Comparison of ENCODE assay signal across 2 cellular contexts in the genomic region with DNA sequence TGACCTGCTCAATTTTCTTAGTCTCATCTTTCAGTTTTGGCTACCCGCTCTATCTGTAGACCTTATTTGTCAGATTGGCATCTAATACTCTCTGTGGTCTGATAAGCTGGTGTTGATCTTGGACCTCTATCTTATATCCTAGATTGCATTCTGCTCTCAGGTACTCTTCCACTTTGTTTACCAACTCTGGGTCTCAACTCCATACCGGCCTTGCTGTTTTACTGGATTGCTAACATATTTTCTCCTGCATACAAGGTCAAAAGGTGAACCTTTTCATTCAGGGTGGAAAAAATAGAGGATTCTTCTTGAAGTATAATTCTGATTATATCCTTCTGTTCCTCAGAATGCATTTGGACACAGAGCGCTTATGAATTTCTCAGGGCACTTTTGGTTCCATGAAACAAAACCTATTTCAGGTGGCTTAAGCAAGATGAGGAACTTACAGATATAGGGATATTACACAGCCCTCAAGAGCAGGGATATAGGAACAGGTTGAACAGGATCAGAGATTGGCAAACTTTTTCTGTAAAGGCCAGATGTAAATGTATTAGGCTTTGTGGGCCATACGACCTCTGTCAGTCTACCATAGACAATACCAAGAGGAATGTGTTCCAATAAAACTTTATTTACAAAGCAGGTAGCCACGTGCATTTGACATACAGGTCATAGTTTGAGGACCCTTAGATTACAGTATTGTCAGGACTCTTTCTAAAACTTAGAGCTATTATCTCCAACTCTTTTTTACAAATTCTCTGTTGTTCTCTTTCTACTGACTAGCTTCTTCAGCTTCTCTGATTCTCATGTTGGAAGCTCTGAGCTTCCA.
TF ChIP-seq lines count a peak whose summit lies in the region.

No MANE protein-coding gene starts in this region.

TF ChIP-seq in GM12878, 131 proteins besides CTCF, POLR2A, EP300 and RAD21:
- TF ChIP-seq SMC3 (IDR thresholded peaks at IDR 0.05; ENCODE audit: borderline replicate concordance, low read length), result no peak
- TF ChIP-seq HDGF (IDR thresholded peaks at IDR 0.05), result no peak
- no peak for TF ChIP-seq RUNX3 (IDR thresholded peaks at IDR 0.05; ENCODE audit: low read length)
- TF ChIP-seq, protein P1, sequence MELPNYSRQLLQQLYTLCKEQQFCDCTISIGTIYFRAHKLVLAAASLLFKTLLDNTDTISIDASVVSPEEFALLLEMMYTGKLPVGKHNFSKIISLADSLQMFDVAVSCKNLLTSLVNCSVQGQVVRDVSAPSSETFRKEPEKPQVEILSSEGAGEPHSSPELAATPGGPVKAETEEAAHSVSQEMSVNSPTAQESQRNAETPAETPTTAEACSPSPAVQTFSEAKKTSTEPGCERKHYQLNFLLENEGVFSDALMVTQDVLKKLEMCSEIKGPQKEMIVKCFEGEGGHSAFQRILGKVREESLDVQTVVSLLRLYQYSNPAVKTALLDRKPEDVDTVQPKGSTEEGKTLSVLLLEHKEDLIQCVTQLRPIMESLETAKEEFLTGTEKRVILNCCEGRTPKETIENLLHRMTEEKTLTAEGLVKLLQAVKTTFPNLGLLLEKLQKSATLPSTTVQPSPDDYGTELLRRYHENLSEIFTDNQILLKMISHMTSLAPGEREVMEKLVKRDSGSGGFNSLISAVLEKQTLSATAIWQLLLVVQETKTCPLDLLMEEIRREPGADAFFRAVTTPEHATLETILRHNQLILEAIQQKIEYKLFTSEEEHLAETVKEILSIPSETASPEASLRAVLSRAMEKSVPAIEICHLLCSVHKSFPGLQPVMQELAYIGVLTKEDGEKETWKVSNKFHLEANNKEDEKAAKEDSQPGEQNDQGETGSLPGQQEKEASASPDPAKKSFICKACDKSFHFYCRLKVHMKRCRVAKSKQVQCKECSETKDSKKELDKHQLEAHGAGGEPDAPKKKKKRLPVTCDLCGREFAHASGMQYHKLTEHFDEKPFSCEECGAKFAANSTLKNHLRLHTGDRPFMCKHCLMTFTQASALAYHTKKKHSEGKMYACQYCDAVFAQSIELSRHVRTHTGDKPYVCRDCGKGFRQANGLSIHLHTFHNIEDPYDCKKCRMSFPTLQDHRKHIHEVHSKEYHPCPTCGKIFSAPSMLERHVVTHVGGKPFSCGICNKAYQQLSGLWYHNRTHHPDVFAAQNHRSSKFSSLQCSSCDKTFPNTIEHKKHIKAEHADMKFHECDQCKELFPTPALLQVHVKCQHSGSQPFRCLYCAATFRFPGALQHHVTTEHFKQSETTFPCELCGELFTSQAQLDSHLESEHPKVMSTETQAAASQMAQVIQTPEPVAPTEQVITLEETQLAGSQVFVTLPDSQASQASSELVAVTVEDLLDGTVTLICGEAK (IDR thresholded peaks at IDR 0.05; ENCODE audit: borderline replicate concordance), result peak; percentile 51; the same call in 1 of the 2 replicates
- TF ChIP-seq, protein P2, sequence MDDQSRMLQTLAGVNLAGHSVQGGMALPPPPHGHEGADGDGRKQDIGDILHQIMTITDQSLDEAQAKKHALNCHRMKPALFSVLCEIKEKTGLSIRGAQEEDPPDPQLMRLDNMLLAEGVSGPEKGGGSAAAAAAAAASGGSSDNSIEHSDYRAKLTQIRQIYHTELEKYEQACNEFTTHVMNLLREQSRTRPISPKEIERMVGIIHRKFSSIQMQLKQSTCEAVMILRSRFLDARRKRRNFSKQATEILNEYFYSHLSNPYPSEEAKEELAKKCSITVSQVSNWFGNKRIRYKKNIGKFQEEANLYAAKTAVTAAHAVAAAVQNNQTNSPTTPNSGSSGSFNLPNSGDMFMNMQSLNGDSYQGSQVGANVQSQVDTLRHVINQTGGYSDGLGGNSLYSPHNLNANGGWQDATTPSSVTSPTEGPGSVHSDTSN (IDR thresholded peaks at IDR 0.05; ENCODE audit: insufficient replicate concordance, low read depth, low read length), result no peak

TF ChIP-seq in neural cell, 6 proteins besides CTCF, POLR2A, EP300 and RAD21:
- TF ChIP-seq SMC3 (conservative IDR thresholded peaks at IDR 0.05; ENCODE audit: poor library complexity) (no peak), POLR2AphosphoS5 (IDR thresholded peaks at IDR 0.05) (no peak), TAF1 (IDR thresholded peaks at IDR 0.05; ENCODE audit: low read depth) (no peak), EZH2 (IDR thresholded peaks at IDR 0.05; ENCODE audit: borderline replicate concordance, insufficient read depth, low read length, poor library complexity, severe bottlenecking) (no peak), MXI1 (conservative IDR thresholded peaks at IDR 0.05; ENCODE audit: poor library complexity, severe bottlenecking) (no peak)
- TF ChIP-seq, protein P3, sequence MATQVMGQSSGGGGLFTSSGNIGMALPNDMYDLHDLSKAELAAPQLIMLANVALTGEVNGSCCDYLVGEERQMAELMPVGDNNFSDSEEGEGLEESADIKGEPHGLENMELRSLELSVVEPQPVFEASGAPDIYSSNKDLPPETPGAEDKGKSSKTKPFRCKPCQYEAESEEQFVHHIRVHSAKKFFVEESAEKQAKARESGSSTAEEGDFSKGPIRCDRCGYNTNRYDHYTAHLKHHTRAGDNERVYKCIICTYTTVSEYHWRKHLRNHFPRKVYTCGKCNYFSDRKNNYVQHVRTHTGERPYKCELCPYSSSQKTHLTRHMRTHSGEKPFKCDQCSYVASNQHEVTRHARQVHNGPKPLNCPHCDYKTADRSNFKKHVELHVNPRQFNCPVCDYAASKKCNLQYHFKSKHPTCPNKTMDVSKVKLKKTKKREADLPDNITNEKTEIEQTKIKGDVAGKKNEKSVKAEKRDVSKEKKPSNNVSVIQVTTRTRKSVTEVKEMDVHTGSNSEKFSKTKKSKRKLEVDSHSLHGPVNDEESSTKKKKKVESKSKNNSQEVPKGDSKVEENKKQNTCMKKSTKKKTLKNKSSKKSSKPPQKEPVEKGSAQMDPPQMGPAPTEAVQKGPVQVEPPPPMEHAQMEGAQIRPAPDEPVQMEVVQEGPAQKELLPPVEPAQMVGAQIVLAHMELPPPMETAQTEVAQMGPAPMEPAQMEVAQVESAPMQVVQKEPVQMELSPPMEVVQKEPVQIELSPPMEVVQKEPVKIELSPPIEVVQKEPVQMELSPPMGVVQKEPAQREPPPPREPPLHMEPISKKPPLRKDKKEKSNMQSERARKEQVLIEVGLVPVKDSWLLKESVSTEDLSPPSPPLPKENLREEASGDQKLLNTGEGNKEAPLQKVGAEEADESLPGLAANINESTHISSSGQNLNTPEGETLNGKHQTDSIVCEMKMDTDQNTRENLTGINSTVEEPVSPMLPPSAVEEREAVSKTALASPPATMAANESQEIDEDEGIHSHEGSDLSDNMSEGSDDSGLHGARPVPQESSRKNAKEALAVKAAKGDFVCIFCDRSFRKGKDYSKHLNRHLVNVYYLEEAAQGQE (IDR thresholded peaks at IDR 0.05; ENCODE audit: borderline replicate concordance), result no peak
